In the genomic region with DNA sequence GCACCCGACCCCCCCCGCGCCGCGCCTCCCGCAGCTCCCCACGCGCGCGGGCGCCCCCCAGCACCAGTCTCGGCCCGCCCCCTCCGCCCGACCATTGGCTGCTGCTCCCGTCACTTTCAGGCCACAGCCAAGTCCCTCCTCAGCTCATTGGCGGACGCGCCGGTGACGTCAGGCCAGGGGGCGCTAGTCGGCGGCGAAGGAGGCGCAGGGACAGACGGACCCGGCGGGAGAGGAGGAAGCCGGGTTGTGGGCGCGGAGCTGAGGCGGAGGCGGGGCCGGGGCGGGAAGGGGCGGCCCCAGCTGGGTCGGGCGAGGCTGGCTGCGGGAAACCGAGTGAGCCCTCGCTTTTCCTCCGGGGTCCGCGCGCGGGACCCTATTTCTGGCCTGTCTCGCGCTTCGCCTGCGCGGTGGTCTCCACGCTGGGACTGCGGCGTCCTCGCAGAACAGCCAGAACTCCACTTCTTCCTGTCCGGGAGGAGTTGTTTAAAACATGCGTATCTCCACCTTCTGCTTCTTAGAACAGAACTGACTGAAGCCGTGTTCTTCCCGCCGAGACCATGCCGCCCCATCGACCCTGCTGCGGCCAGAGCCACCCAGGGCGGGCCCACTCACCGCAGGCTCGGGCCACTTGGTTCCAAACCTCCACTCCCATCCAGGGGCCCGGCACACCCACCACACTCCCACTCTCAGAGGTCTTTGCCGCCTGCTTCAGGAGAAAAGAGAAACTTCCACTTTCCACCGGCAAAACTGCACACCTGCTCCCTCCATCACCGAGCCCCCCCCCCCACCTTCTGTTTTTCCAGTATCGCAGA, we compare ENCODE assay signal across 8 cellular contexts. TPM values are rescaled to one million over a fixed set of nuclear protein-coding genes. Genes with fewer than 3 reads are reported as not detected.
A peak's percentile ranks its signal among the peaks of the same experiment; 100 is the strongest.
DNase-seq lines count a peak whose midpoint lies in the region; ATAC-seq and TF ChIP-seq lines count a peak whose summit lies in the region.

No MANE protein-coding gene starts in this region.

- POLR2A ChIA-PET in activated naive CD8-positive, alpha-beta T cell treated with anti-CD3 and anti-CD28 coated beads, Interleukin-2, amount 10 ng/mL, durations not matched to agents 7 days and 5 days (lab: Charles Lee), result interaction anchor here (0.7 to 2.5 kb wide), 15 partner anchors 10 to 1921 kb away, joined by 3 to 15 read pairs (median 4); a partner anchor contains a TSS

- H3K27ac ChIP-seq in ovary, result peak overlapping the region; percentile 42 to 93
- peak overlapping the region; percentile 42 to 73 (median 61) for H3K27ac ChIP-seq in thyroid gland

- intact Hi-C loops in Right ventricle myocardium inferior (cut with DNase I) (no loop called here), ovary (cut with DNase I) (no loop called here), thyroid gland (cut with DNase I) (no loop called here)

- TF ChIP-seq POLR2A in ovary (IDR thresholded peaks at IDR 0.05), result peak; percentile 60
- TF ChIP-seq POLR2A in thyroid gland (IDR thresholded peaks at IDR 0.05), result peak in 1 of 2 donors; percentile 78

- H3K9me3 Mint-ChIP-seq in activated naive CD8-positive, alpha-beta T cell treated with anti-CD3 and anti-CD28 coated beads, Interleukin-2, amount 10 ng/mL, durations not matched to agents 7 days and 5 days, result no peaks in the 10 kb centered on the region

- H3K9me3 ChIP-seq in ovary (no peaks in the 10 kb centered on the region), thyroid gland (no peaks in the 10 kb centered on the region)

- DNase-seq in NCI-H1092 treated with DMSO at 0.1 percent for 48 hours (lab: John Stamatoyannopoulos, UW) (peak; percentile 99), SKM-1 (lab: John Stamatoyannopoulos, UW; ENCODE audit: unreplicated experiment) (peak; percentile 85), Right ventricle myocardium inferior (ENCODE audit: missing footprints) (peak; percentile 100), ovary (peak; percentile 99 to 100 (median 100)), thyroid gland (peak; percentile 99 to 100)
- peak; percentile 100 for DNase-seq in activated naive CD8-positive, alpha-beta T cell treated with anti-CD3 and anti-CD28 coated beads, Interleukin-2, amount 10 ng/mL, durations not matched to agents 7 days and 5 days

- 0 to 1% (median 0%) methylated on average over 52 to 72 of the region's 72 CpGs for WGBS in ovary, 3 donors
- WGBS in thyroid gland, 2 donors, result 0 to 1% methylated on average over 14 to 24 of the region's 72 CpGs

- no peaks in the 10 kb centered on the region for H3K27me3 ChIP-seq in ovary
- H3K27me3 ChIP-seq in thyroid gland, result no peaks in the 10 kb centered on the region

- H3K4me3 Mint-ChIP-seq in activated naive CD8-positive, alpha-beta T cell treated with anti-CD3 and anti-CD28 coated beads, Interleukin-2, amount 10 ng/mL, durations not matched to agents 7 days and 5 days, result peak overlapping the region; percentile 80

- peaks cover 3% of the 10 kb centered on the region for H3K4me1 ChIP-seq in ovary (ENCODE audit: insufficient read depth)
- peaks cover 7% of the 10 kb centered on the region in 2 donors for H3K4me1 ChIP-seq in thyroid gland

- peaks cover 26% of the 10 kb centered on the region for H3K4me1 Mint-ChIP-seq in activated naive CD8-positive, alpha-beta T cell treated with anti-CD3 and anti-CD28 coated beads, Interleukin-2, amount 10 ng/mL, durations not matched to agents 7 days and 5 days

- ATAC-seq in HG02642 (IDR thresholded peaks at IDR 0.05; ENCODE audit: poor library complexity, unreplicated experiment) (peak; percentile 96), Right ventricle myocardium inferior (peak; percentile 97)
- peak; percentile 93 for ATAC-seq in activated naive CD8-positive, alpha-beta T cell treated with anti-CD3 and anti-CD28 coated beads, Interleukin-2, amount 10 ng/mL, durations not matched to agents 7 days and 5 days (ENCODE audit: low read depth)

- peaks cover 3% of the 10 kb centered on the region for H3K27me3 Mint-ChIP-seq in activated naive CD8-positive, alpha-beta T cell treated with anti-CD3 and anti-CD28 coated beads, Interleukin-2, amount 10 ng/mL, durations not matched to agents 7 days and 5 days

- no peaks in the 10 kb centered on the region for H3K36me3 Mint-ChIP-seq in activated naive CD8-positive, alpha-beta T cell treated with anti-CD3 and anti-CD28 coated beads, Interleukin-2, amount 10 ng/mL, durations not matched to agents 7 days and 5 days

- TF ChIP-seq EP300 in ovary (IDR thresholded peaks at IDR 0.05), result no peak

- H3K36me3 ChIP-seq in ovary, result no peaks in the 10 kb centered on the region
- no peaks in the 10 kb centered on the region for H3K36me3 ChIP-seq in thyroid gland

- TF ChIP-seq CTCF in GM12872 (IDR thresholded peaks at IDR 0.05; ENCODE audit: insufficient read depth, low read depth, low read length) (peak; percentile 28; the same call in 1 of the 3 replicates), ovary (IDR thresholded peaks at IDR 0.05) (peak in 1 of 3 donors; percentile 17), thyroid gland (IDR thresholded peaks at IDR 0.05) (peak in 2 of 6 experiments; percentile 27 to 29)

- peak overlapping the region; percentile 81 for H3K27ac Mint-ChIP-seq in activated naive CD8-positive, alpha-beta T cell treated with anti-CD3 and anti-CD28 coated beads, Interleukin-2, amount 10 ng/mL, durations not matched to agents 7 days and 5 days

- H3K4me3 ChIP-seq in ovary (peak overlapping the region; percentile 68), thyroid gland (replicated peaks in 1 of 3) (peak overlapping the region; percentile 51 to 70 (median 67))

RNA-seq across cellular contexts. Expression of a gene that starts 0.5 kb away (rescaled TPM):
- 10 to 100 TPM; 34.6 to 38.8 TPM for total RNA-seq in activated naive CD8-positive, alpha-beta T cell treated with anti-CD3 and anti-CD28 coated beads, Interleukin-2, amount 10 ng/mL, durations not matched to agents 7 days and 5 days
- total RNA-seq in Right ventricle myocardium inferior (9.9 TPM), ovary (10 to 100 TPM in 6 of 7 donors, 1 to 10 TPM in 1; 8.7 to 22.4 (median 14.7) TPM), thyroid gland (10 to 100 TPM; 15.1 to 21.3 (median 18.4) TPM)
- polyA plus RNA-seq in ovary, result 1 to 10 TPM; 5.9 to 9.9 TPM

Comparison
In these comparisons a context has a peak if more than half of its experiments do, and no peak if none do; other contexts are left out.
1. Peak in every context shown above with its lines: DNase-seq, ATAC-seq, H3K4me3 ChIP-seq and H3K27ac ChIP-seq.